ENCODE assay signal across 9 cellular contexts in the genomic region with DNA sequence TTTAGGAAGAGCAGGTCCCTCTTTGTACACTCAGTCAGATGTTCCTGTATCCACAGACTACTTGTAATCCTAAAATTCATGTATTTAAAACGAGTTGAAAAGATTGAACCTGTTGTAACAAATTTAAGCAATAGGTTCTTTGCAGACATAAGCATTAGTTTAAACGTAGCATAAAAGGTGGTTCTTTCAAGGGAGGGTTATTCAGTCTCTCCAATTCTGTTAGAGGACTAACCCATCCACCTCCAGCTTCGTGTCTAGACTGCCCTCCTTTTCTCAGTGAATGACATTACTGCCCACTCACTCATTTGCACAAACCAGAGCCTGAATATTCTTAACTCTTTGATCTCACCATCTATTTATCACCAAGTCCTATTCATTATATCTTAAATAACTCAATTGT. TPM values are rescaled to one million over a fixed set of nuclear protein-coding genes. Genes with fewer than 3 reads are reported as not detected.
DNase-seq lines count a peak whose midpoint lies in the region; ATAC-seq and TF ChIP-seq lines count a peak whose summit lies in the region.
"Not testable (repeated sequence)": the region's sequence is repeated elsewhere in the genome, so short reads cannot be mapped to it uniquely, and the experiment has no call there.
"Had no signal": no experiment of that assay in that cellular context is flagged by ENCODE, and none has a peak within 500 bp of the region (broad histone marks: within the 10 kb centered on the region; RNA-seq: fewer than 3 reads in every experiment).

No MANE protein-coding gene starts in this region.

- not testable (repeated sequence) for H3K79me1 ChIP-seq in H9 (ENCODE audit: insufficient read depth, low read depth, low read length, poor library complexity, severe bottlenecking)

- not testable (repeated sequence) for H4K20me1 ChIP-seq in H9 (ENCODE audit: control insufficient read depth, insufficient read depth, insufficient read length); OCI-LY1 (ENCODE audit: insufficient read depth, low read length)

- POLR2A ChIA-PET in CD8-positive, alpha-beta memory T cell (lab: Charles Lee): not testable (repeated sequence)

- not testable (repeated sequence) for H3F3A ChIP-seq in OCI-LY1 (ENCODE audit: insufficient read depth, low read length)

- H3K23me2 ChIP-seq in H9 (ENCODE audit: insufficient read length, low read depth, low read length, poor library complexity, severe bottlenecking): not testable (repeated sequence)

- H3K36me3 Mint-ChIP-seq in CD8-positive, alpha-beta memory T cell: peaks cover 3 to 11% (median 3%) of the 10 kb centered on the region in 3 donors
- peaks cover 19 to 21% (median 20%) of the 10 kb centered on the region in 3 experiments for H3K36me3 Mint-ChIP-seq in H9 (ENCODE audit: insufficient read depth in 1 of 3, low read depth in 3 of 3)
- H3K36me3 Mint-ChIP-seq in activated T-cell treated with anti-CD3 and anti-CD28 coated beads, Interleukin-2, amount 50 U/mL, for 24 hours (ENCODE audit: low read depth): peaks cover 32% of the 10 kb centered on the region
- not testable (repeated sequence) for H3K36me3 Mint-ChIP-seq in natural killer cell; stimulated activated naive B cell treated with anti-CD40 and anti-IgM and Interleukin-4, amounts not matched to agents 10 μg/mL and 1 μg/mL and 100 μg/mL, for 72 hours

- H3K4me3 ChIP-seq in CD8-positive, alpha-beta memory T cell (ENCODE audit: low read length): peak overlapping the region; percentile 54
- H3K4me3 ChIP-seq in OCI-LY1 (ENCODE audit: low read depth, low read length, poor library complexity, severe bottlenecking) (peak overlapping the region; percentile 66), heart right ventricle (peak overlapping the region in 8 of 10 donors; percentile 54 to 63 (median 58))

- not testable (repeated sequence) for H4K91ac ChIP-seq in H9 (ENCODE audit: insufficient read length, low read depth, low read length)

- WGBS in H9 (ENCODE audit: extremely low coverage, insufficient read length, low lambda C conversion rate): no CpG with 5 or more reads among the region's 3 CpGs
- 2 to 3% methylated on average over 3 of the region's 3 CpGs for WGBS in heart right ventricle, 2 donors

- not testable (repeated sequence) for H3K9ac ChIP-seq in H9 (ENCODE audit: extremely low read depth, insufficient read length, low read length); OCI-LY1 (ENCODE audit: low read length)

- not testable (repeated sequence) for H3K9me3 ChIP-seq in CD8-positive, alpha-beta memory T cell (ENCODE audit: low read length); H9 (ENCODE audit: control insufficient read depth, low read depth, low read length); OCI-LY1 (ENCODE audit: low read length); heart right ventricle

- H4K8ac ChIP-seq in H9 (replicated peaks; ENCODE audit: insufficient read length, low read depth, low read length): not testable (repeated sequence)

- H3K4me1 Mint-ChIP-seq in CD8-positive, alpha-beta memory T cell: peaks cover 9 to 21% (median 18%) of the 10 kb centered on the region in 3 donors
- not testable (repeated sequence) for H3K4me1 Mint-ChIP-seq in H9; natural killer cell; stimulated activated naive B cell treated with anti-CD40 and anti-IgM and Interleukin-4, amounts not matched to agents 10 μg/mL and 1 μg/mL and 100 μg/mL, for 72 hours
- peaks cover 14% of the 10 kb centered on the region for H3K4me1 Mint-ChIP-seq in activated T-cell treated with anti-CD3 and anti-CD28 coated beads, Interleukin-2, amount 50 U/mL, for 24 hours (ENCODE audit: low read depth)

- peak overlapping the region; percentile 65 to 98 (median 92) for H3K4me3 Mint-ChIP-seq in CD8-positive, alpha-beta memory T cell
- H3K4me3 Mint-ChIP-seq in H9 (peak overlapping the region; percentile 78 to 86), natural killer cell (peak overlapping the region; percentile 81)
- peak overlapping the region; percentile 84 for H3K4me3 Mint-ChIP-seq in activated T-cell treated with anti-CD3 and anti-CD28 coated beads, Interleukin-2, amount 50 U/mL, for 24 hours
- H3K4me3 Mint-ChIP-seq in stimulated activated naive B cell treated with anti-CD40 and anti-IgM and Interleukin-4, amounts not matched to agents 10 μg/mL and 1 μg/mL and 100 μg/mL, for 72 hours: peak overlapping the region; percentile 92 to 95

- not testable (repeated sequence) for TF ChIP-seq CTCF in H9 (conservative IDR thresholded peaks at IDR 0.05); OCI-LY1 (IDR thresholded peaks at IDR 0.05; ENCODE audit: low read length); heart right ventricle (IDR thresholded peaks at IDR 0.05); natural killer cell (IDR thresholded peaks at IDR 0.05)

- H2BK120ac ChIP-seq in H9 (ENCODE audit: low read depth, low read length, poor library complexity, severe bottlenecking): not testable (repeated sequence)

- CTCF ChIA-PET in CD8-positive, alpha-beta memory T cell (lab: Charles Lee): not testable (repeated sequence)

- not testable (repeated sequence) for H2AK5ac ChIP-seq in H9 (ENCODE audit: insufficient read length, low read length)

- H3K27me3 Mint-ChIP-seq in CD8-positive, alpha-beta memory T cell; H9 (ENCODE audit: low read depth); activated T-cell treated with anti-CD3 and anti-CD28 coated beads, Interleukin-2, amount 50 U/mL, for 24 hours; natural killer cell (ENCODE audit: low read depth in 2 of 2); stimulated activated naive B cell treated with anti-CD40 and anti-IgM and Interleukin-4, amounts not matched to agents 10 μg/mL and 1 μg/mL and 100 μg/mL, for 72 hours: not testable (repeated sequence)

- not testable (repeated sequence) for H3K79me2 ChIP-seq in H9 (ENCODE audit: insufficient read depth, low read length); OCI-LY1 (ENCODE audit: insufficient read depth, low read length)

- not testable (repeated sequence) for ATAC-seq in heart right ventricle, natural killer cell
- ATAC-seq in stimulated activated naive B cell treated with anti-CD40 and anti-IgM and Interleukin-4, amounts not matched to agents 10 μg/mL and 1 μg/mL and 100 μg/mL, for 72 hours (replicated peaks): peak; percentile 17 to 21

- H3K9me2 ChIP-seq in OCI-LY1 (ENCODE audit: low read depth, low read length): not testable (repeated sequence)

- H3T11ph ChIP-seq in H9 (ENCODE audit: low read length): not testable (repeated sequence)

- not testable (repeated sequence) for H2BK12ac ChIP-seq in H9 (ENCODE audit: insufficient read length, low read depth, low read length)

- not testable (repeated sequence) for H3K27me3 ChIP-seq in CD8-positive, alpha-beta memory T cell (ENCODE audit: insufficient read depth, low read length, poor library complexity, severe bottlenecking); H9 (ENCODE audit: insufficient read depth, low read length); OCI-LY1 (ENCODE audit: insufficient read depth, low read length); heart right ventricle

- not testable (repeated sequence) for H3K18ac ChIP-seq in H9 (ENCODE audit: insufficient read length, low read depth, low read length)

- not testable (repeated sequence) for H3K4ac ChIP-seq in H9 (ENCODE audit: low read depth, low read length)

- not testable (repeated sequence) for H3K9me3 Mint-ChIP-seq in CD8-positive, alpha-beta memory T cell; H9; activated T-cell treated with anti-CD3 and anti-CD28 coated beads, Interleukin-2, amount 50 U/mL, for 24 hours; natural killer cell; stimulated activated naive B cell treated with anti-CD40 and anti-IgM and Interleukin-4, amounts not matched to agents 10 μg/mL and 1 μg/mL and 100 μg/mL, for 72 hours

- not testable (repeated sequence) for H3K56ac ChIP-seq in H9 (ENCODE audit: insufficient read length, low read depth, low read length)

- not testable (repeated sequence) for H2BK5ac ChIP-seq in H9 (ENCODE audit: insufficient read length, low read length)

- H2AFZ ChIP-seq in H9 (ENCODE audit: low read length); OCI-LY1 (ENCODE audit: low read length): not testable (repeated sequence)

- not testable (repeated sequence) for H3K23ac ChIP-seq in H9 (ENCODE audit: insufficient read length, low read depth, low read length)

- peak overlapping the region; percentile 43 to 92 (median 65) for H3K27ac Mint-ChIP-seq in CD8-positive, alpha-beta memory T cell
- H3K27ac Mint-ChIP-seq in H9 (0 out of 7 replicates have a peak overlapping the region, but pooled peaks of 1 of the 3 experiments have one; percentile 56), natural killer cell (peak overlapping the region; percentile 66 to 86)
- H3K27ac Mint-ChIP-seq in activated T-cell treated with anti-CD3 and anti-CD28 coated beads, Interleukin-2, amount 50 U/mL, for 24 hours: peak overlapping the region; percentile 94
- H3K27ac Mint-ChIP-seq in stimulated activated naive B cell treated with anti-CD40 and anti-IgM and Interleukin-4, amounts not matched to agents 10 μg/mL and 1 μg/mL and 100 μg/mL, for 72 hours: not testable (repeated sequence)

- not testable (repeated sequence) for H4K5ac ChIP-seq in H9 (ENCODE audit: insufficient read length, low read depth, low read length)

- not testable (repeated sequence) for H3K4me2 ChIP-seq in H9 (ENCODE audit: insufficient read depth, insufficient read length, low read length)
- H3K4me2 ChIP-seq in OCI-LY1 (ENCODE audit: low read length): peak overlapping the region; percentile 65; the same call in 1 of the 2 replicates

- H3K14ac ChIP-seq in H9 (ENCODE audit: insufficient read depth, low read length): not testable (repeated sequence)

- not testable (repeated sequence) for H3K27ac ChIP-seq in CD8-positive, alpha-beta memory T cell (ENCODE audit: low read depth, low read length); H9 (ENCODE audit: insufficient read length, low read depth, low read length); OCI-LY1 (ENCODE audit: low read depth, low read length, poor library complexity, severe bottlenecking)
- peak overlapping the region in 1 of 10 donors; percentile 4 for H3K27ac ChIP-seq in heart right ventricle

- H3K36me3 ChIP-seq in CD8-positive, alpha-beta memory T cell (ENCODE audit: insufficient read depth, low read length); OCI-LY1 (ENCODE audit: insufficient read depth, low read length); heart right ventricle: not testable (repeated sequence)

- H3K4me1 ChIP-seq in CD8-positive, alpha-beta memory T cell (ENCODE audit: insufficient read depth, low read length); H9 (ENCODE audit: insufficient read depth, low read length); OCI-LY1 (ENCODE audit: insufficient read depth, low read length, severe bottlenecking); heart right ventricle: not testable (repeated sequence)

- not testable (repeated sequence) for H2BK20ac ChIP-seq in H9 (ENCODE audit: low read depth, low read length, poor library complexity, severe bottlenecking)

- DNase-seq in CD8-positive, alpha-beta memory T cell; H9; activated T-cell treated with anti-CD3 and anti-CD28 coated beads, Interleukin-2, amount 50 U/mL, for 24 hours; heart right ventricle; natural killer cell; stimulated activated naive B cell treated with anti-CD40 and anti-IgM and Interleukin-4, amounts not matched to agents 10 μg/mL and 1 μg/mL and 100 μg/mL, for 72 hours: not testable (repeated sequence)
- peak; percentile 35 for DNase-seq in cerebellar cortex (ENCODE audit: low spot score)

- intact Hi-C loops in heart right ventricle (cut with DNase I); natural killer cell (cut with micrococcal nuclease): not testable (repeated sequence)

- H2BK15ac ChIP-seq in H9 (ENCODE audit: low read depth, low read length): not testable (repeated sequence)

RNA-seq across cellular contexts. Expression of a gene that starts 0.6 kb away (rescaled TPM):
- 1 to 10 TPM; 5.4 to 6.1 TPM for total RNA-seq in CD8-positive, alpha-beta memory T cell
- 3.8 TPM for polyA plus RNA-seq in CD8-positive, alpha-beta memory T cell
- total RNA-seq in H9 (2021): 18.6 and 18.7 TPM in 2 replicates
- 1 to 10 TPM in 1 of 10 donors, under 1 TPM in 9; 0.28 to 1.1 (median 0.79) TPM for total RNA-seq in heart right ventricle
- polyA plus RNA-seq in heart right ventricle: under 1 TPM; 0.22 to 0.35 TPM
- 1 to 10 TPM; 3.2 to 5.2 (median 3.6) TPM for total RNA-seq in natural killer cell

RNA-seq across cellular contexts. Expression of a gene that starts 38.5 kb away (rescaled TPM):
- total RNA-seq in CD8-positive, alpha-beta memory T cell: not detected
- not detected for polyA plus RNA-seq in CD8-positive, alpha-beta memory T cell
- total RNA-seq in H9 (2021): 0.24 and 0.61 TPM in 2 replicates
- total RNA-seq in heart right ventricle: not detected
- not detected for polyA plus RNA-seq in heart right ventricle
- not detected for total RNA-seq in natural killer cell
- total RNA-seq: aorta had no signal
- polyA plus RNA-seq: aorta had no signal
